8 cellular contexts compared by ENCODE assay signal in the genomic region with DNA sequence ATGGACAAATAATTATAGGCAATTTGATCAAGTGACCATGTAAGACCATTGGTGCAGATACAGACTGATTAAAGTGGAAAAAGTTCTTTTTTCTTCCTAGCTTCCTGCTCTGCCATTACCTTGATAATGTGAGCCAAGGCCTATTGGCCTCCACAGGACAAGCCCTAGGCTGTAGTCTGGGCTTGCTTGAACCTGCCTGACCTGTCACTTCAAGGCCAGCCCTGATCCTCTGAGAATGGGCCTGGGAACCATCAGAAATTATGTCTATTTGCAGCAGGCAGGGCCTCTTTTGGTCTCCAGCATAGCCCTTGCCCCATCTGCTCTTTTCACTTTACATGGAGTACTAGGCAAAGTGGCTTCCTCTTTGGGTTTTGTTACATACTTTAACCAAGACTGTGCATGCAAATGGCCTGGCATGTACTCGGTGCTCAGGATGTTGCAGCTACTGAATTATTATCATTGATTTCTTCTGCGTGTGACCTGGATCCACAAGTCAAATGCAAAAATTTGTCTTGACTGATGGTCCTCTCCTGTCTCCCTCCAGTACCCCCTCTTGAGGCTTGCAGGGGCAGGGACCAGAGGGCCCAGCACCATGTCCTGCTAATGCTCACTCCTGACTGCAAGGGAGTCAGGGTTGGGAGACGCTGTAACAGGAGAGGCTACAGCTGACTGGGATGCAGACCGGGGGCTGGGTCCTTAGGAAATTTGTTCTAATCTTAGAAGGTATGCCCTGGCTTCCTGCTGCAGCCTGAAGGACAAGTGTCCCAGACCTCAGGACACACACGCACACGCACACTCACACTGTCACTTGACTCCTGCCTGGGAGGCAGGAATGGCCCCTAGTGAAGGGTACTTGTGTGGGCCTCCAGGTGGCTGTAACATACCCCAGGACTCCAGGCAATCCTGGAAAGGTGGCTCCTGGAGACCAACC. TPM values are rescaled to one million over a fixed set of nuclear protein-coding genes. Genes with fewer than 3 reads are reported as not detected.
A peak's percentile ranks its signal among the peaks of the same experiment; 100 is the strongest.
DNase-seq lines count a peak whose midpoint lies in the region; ATAC-seq and TF ChIP-seq lines count a peak whose summit lies in the region.

No MANE protein-coding gene starts in this region.

- DNase-seq in left lung (no peak), middle frontal gyrus (ENCODE audit: extremely low spot score, low spot score) (no peak), adrenal gland (no peak)
- no peak for DNase-seq in stimulated activated CD4-positive, alpha-beta T cell treated with anti-CD3 and anti-CD28 coated beads, Interleukin-4, amount 100 ng/mL, for 24 hours
- no peak for DNase-seq in activated T-cell treated with anti-CD3 and anti-CD28 coated beads, Interleukin-2, amount 50 U/mL, for 1 hour

- H2AFZ ChIP-seq in Loucy (ENCODE audit: low read length) = no peak overlapping the region

- no peak overlapping the region for H3K27ac ChIP-seq in left lung
- no peak overlapping the region for H3K27ac ChIP-seq in adrenal gland

- ATAC-seq in GM18505 (IDR thresholded peaks at IDR 0.05; ENCODE audit: unreplicated experiment) (peak; percentile 45), GM21526 (IDR thresholded peaks at IDR 0.05; ENCODE audit: low FRiP score, unreplicated experiment) (peak; percentile 75), left lung (peak; percentile 56)

- no peak overlapping the region for H3K4me2 ChIP-seq in Loucy (ENCODE audit: low read depth, low read length, poor library complexity, severe bottlenecking)

- intact Hi-C loops in left lung (cut with DNase I) = no loop called here
- intact Hi-C loops in adrenal gland (cut with DNase I) = no loop called here

- H3K27me3 ChIP-seq in Loucy (ENCODE audit: insufficient read depth, low read length, poor library complexity, severe bottlenecking) (no peaks in the 10 kb centered on the region), left lung (no peaks in the 10 kb centered on the region), adrenal gland (no peaks in the 10 kb centered on the region)

- TF ChIP-seq POLR2A in GM18505 (IDR thresholded peaks at IDR 0.05; ENCODE audit: borderline replicate concordance, extremely low read depth, insufficient read depth, insufficient read length) (peak; percentile 21), adrenal gland (IDR thresholded peaks at IDR 0.05) (no peak)

- 0 out of 2 replicates have a peak, but pooled peaks cover 4% of the 10 kb centered on the region for H3K79me2 ChIP-seq in Loucy (ENCODE audit: insufficient read depth, low read length)

- H3K9me2 ChIP-seq in Loucy (replicated peaks; ENCODE audit: low read depth, low read length) = no peaks in the 10 kb centered on the region

- no peak overlapping the region for H3K4me3 ChIP-seq in Loucy (ENCODE audit: low read length, poor library complexity, severe bottlenecking)
- H3K4me3 ChIP-seq in left lung = no peak overlapping the region
- no peak overlapping the region for H3K4me3 ChIP-seq in adrenal gland

- no peak overlapping the region for H3K9ac ChIP-seq in Loucy (ENCODE audit: low read depth, low read length, poor library complexity, severe bottlenecking)

- H3K4me1 ChIP-seq in Loucy (ENCODE audit: insufficient read depth, low read length, poor library complexity, severe bottlenecking) (no peaks in the 10 kb centered on the region), left lung (peaks cover 0 to 42% of the 10 kb centered on the region in 2 donors), adrenal gland (replicated peaks in 1 of 2) (peaks cover 5 to 26% of the 10 kb centered on the region in 2 donors)

- TF ChIP-seq CTCF in Loucy (conservative IDR thresholded peaks at IDR 0.05; ENCODE audit: low read length) (0 out of 2 replicates have a peak, but pooled peaks have one; percentile 9), left lung (IDR thresholded peaks at IDR 0.05) (no peak), adrenal gland (IDR thresholded peaks at IDR 0.05) (no peak)

- no peaks in the 10 kb centered on the region for H3F3A ChIP-seq in Loucy (ENCODE audit: low read depth)

- H4K20me1 ChIP-seq in Loucy (ENCODE audit: insufficient read depth, low read length, poor library complexity, severe bottlenecking) = peaks cover 4% of the 10 kb centered on the region

- H3K9me3 ChIP-seq in Loucy (ENCODE audit: insufficient read depth, low read depth, low read length) (no peaks in the 10 kb centered on the region), left lung (no peaks in the 10 kb centered on the region), adrenal gland (replicated peaks in 1 of 3) (no peaks in the 10 kb centered on the region)

- peaks cover 18% of the 10 kb centered on the region; the same call in 1 of the 2 replicates for H3K36me3 ChIP-seq in Loucy (ENCODE audit: insufficient read depth, low read length)
- no peaks in the 10 kb centered on the region for H3K36me3 ChIP-seq in left lung
- H3K36me3 ChIP-seq in adrenal gland (replicated peaks in 1 of 2) = no peaks in the 10 kb centered on the region

- WGBS in adrenal gland, 4 donors = 71 to 83% (median 76%) methylated on average over 2 to 6 of the region's 6 CpGs

RNA-seq across cellular contexts. Expression of a gene that starts 39.4 kb away (rescaled TPM):
- total RNA-seq in left lung (10 to 100 TPM; 12.2 to 21.5 TPM), adrenal gland (10 to 100 TPM in 6 of 8 donors, 1 to 10 TPM in 2; 8.5 to 15.4 (median 11.9) TPM)
- 1 to 10 TPM; 3.3 to 8.8 (median 5.0) TPM for polyA plus RNA-seq in adrenal gland

RNA-seq across cellular contexts. Expression of a gene that starts 52.3 kb away (rescaled TPM):
- total RNA-seq in left lung (100 to 1,000 TPM; 135 to 148 TPM), adrenal gland (100 to 1,000 TPM in 1 of 8 donors, 10 to 100 TPM in 7; 32.5 to 101 (median 65.0) TPM)
- 10 to 100 TPM; 12.1 to 87.5 (median 20.6) TPM for polyA plus RNA-seq in adrenal gland
